10 cellular contexts compared by ENCODE assay signal in the genomic region with DNA sequence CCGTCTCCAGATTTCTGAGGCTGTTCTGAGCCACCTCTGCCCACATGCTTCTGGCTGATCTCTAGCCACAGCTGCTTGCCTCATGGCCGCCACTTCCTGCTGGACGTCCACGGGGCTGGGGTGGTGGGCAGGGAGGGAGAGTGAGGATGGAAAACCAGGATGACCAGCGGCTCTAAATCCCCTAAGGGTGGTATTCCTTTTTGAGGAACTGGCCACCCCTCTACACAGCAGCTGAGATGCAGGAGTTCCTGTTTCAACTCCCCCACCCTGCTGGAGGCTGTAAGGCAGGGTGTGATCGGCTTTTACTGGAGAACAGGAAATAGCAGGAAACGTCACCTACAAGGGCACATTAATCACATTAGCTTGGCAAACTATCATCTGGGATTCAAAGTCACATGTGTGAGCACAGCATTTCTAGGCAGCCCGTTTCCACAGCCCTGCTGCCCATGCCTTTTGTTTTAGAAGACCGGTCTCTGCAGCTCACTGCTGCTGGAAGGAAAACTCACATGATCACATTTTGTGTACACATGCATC.
A peak's percentile ranks its signal among the peaks of the same experiment; 100 is the strongest.
DNase-seq lines count a peak whose midpoint lies in the region; ATAC-seq and TF ChIP-seq lines count a peak whose summit lies in the region.
"Had no signal": no experiment of that assay in that cellular context is flagged by ENCODE, and none has a peak within 500 bp of the region (broad histone marks: within the 10 kb centered on the region; RNA-seq: fewer than 3 reads in every experiment).

No MANE protein-coding gene starts in this region.

- ATAC-seq in WTC11 (peak; percentile 54), HG02678 (IDR thresholded peaks at IDR 0.05; ENCODE audit: unreplicated experiment) (no peak), HG03565 (IDR thresholded peaks at IDR 0.05; ENCODE audit: unreplicated experiment) (no peak)

- CTCF ChIA-PET in WTC11 (lab: Charles Lee): no interaction called here

- no peak overlapping the region for H3K4me3 Mint-ChIP-seq in WTC11
- H3K4me3 Mint-ChIP-seq: T-helper 1 cell treated with Interleukin-12 subunit alpha and Interleukin-12 subunit beta and Interleukin-4 antibody, amounts not matched to agents 30 μg/mL and 1 μg/mL, for 36 hours had no signal

- no peak for TF ChIP-seq POLR2A in suprapubic skin (IDR thresholded peaks at IDR 0.05)

- peak overlapping the region; percentile 71 for H3K27ac ChIP-seq in suprapubic skin
- H3K27ac ChIP-seq: 22Rv1 had no signal

- no peak for TF ChIP-seq EP300 in suprapubic skin (IDR thresholded peaks at IDR 0.05)

- H3K27ac Mint-ChIP-seq in WTC11: no peak overlapping the region
- H3K27ac Mint-ChIP-seq: T-helper 1 cell treated with Interleukin-12 subunit alpha and Interleukin-12 subunit beta and Interleukin-4 antibody, amounts not matched to agents 30 μg/mL and 1 μg/mL, for 36 hours had no signal

- WGBS in suprapubic skin: 7% methylated on average over 9 of the region's 9 CpGs

- H3K4me1 Mint-ChIP-seq in WTC11: peaks cover 36% of the 10 kb centered on the region

- no peak overlapping the region for H3K4me3 ChIP-seq in suprapubic skin

- peak; percentile 46 for DNase-seq in DMS53 (lab: John Stamatoyannopoulos, UW)
- no peak for DNase-seq in DMS53 treated with DMSO at 0.1 percent for 48 hours (lab: John Stamatoyannopoulos, UW; ENCODE audit: unreplicated experiment)
- no peak for DNase-seq in WTC11 (ENCODE audit: low spot score)
- peak; percentile 57 for DNase-seq in islet precursor cell
- peak in 1 of 2 donors; percentile 77 for DNase-seq in suprapubic skin (ENCODE audit: low spot score in 2 of 2)
- no peak for DNase-seq in amniotic stem cell (lab: John Stamatoyannopoulos, UW)

- peaks cover 51% of the 10 kb centered on the region for H3K4me1 ChIP-seq in suprapubic skin

- H3K27me3 ChIP-seq in suprapubic skin: no peaks in the 10 kb centered on the region

- peaks cover 7% of the 10 kb centered on the region for H3K36me3 Mint-ChIP-seq in WTC11

- peaks cover 6% of the 10 kb centered on the region; the same call in 1 of the 2 replicates for H3K27me3 Mint-ChIP-seq in WTC11 (ENCODE audit: low read depth)

- no peaks in the 10 kb centered on the region for H3K36me3 ChIP-seq in suprapubic skin

- H3K9me3 ChIP-seq in suprapubic skin: no peaks in the 10 kb centered on the region

- TF ChIP-seq CTCF in WTC11 (IDR thresholded peaks at IDR 0.05) (no peak), suprapubic skin (IDR thresholded peaks at IDR 0.05) (no peak)

- H3K9me3 Mint-ChIP-seq in WTC11: peaks cover 10% of the 10 kb centered on the region

- POLR2A ChIA-PET in WTC11 (lab: Charles Lee): interaction anchor here (0.5 to 0.6 kb wide), 2 partner anchors 400 to 585 kb away, joined by 3 read pairs; no protein-coding TSS in a partner anchor

TF ChIP-seq in WTC11, 78 proteins besides CTCF, POLR2A, EP300 and RAD21:
- TF ChIP-seq, protein P1, sequence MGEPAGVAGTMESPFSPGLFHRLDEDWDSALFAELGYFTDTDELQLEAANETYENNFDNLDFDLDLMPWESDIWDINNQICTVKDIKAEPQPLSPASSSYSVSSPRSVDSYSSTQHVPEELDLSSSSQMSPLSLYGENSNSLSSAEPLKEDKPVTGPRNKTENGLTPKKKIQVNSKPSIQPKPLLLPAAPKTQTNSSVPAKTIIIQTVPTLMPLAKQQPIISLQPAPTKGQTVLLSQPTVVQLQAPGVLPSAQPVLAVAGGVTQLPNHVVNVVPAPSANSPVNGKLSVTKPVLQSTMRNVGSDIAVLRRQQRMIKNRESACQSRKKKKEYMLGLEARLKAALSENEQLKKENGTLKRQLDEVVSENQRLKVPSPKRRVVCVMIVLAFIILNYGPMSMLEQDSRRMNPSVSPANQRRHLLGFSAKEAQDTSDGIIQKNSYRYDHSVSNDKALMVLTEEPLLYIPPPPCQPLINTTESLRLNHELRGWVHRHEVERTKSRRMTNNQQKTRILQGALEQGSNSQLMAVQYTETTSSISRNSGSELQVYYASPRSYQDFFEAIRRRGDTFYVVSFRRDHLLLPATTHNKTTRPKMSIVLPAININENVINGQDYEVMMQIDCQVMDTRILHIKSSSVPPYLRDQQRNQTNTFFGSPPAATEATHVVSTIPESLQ (CRISPR knock-in tag; IDR thresholded peaks at IDR 0.05): no peak
- TF ChIP-seq, protein P2, sequence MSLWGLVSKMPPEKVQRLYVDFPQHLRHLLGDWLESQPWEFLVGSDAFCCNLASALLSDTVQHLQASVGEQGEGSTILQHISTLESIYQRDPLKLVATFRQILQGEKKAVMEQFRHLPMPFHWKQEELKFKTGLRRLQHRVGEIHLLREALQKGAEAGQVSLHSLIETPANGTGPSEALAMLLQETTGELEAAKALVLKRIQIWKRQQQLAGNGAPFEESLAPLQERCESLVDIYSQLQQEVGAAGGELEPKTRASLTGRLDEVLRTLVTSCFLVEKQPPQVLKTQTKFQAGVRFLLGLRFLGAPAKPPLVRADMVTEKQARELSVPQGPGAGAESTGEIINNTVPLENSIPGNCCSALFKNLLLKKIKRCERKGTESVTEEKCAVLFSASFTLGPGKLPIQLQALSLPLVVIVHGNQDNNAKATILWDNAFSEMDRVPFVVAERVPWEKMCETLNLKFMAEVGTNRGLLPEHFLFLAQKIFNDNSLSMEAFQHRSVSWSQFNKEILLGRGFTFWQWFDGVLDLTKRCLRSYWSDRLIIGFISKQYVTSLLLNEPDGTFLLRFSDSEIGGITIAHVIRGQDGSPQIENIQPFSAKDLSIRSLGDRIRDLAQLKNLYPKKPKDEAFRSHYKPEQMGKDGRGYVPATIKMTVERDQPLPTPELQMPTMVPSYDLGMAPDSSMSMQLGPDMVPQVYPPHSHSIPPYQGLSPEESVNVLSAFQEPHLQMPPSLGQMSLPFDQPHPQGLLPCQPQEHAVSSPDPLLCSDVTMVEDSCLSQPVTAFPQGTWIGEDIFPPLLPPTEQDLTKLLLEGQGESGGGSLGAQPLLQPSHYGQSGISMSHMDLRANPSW (CRISPR knock-in tag; conservative IDR thresholded peaks at IDR 0.05; ENCODE audit: low read depth): no peak
- TF ChIP-seq, protein P3, sequence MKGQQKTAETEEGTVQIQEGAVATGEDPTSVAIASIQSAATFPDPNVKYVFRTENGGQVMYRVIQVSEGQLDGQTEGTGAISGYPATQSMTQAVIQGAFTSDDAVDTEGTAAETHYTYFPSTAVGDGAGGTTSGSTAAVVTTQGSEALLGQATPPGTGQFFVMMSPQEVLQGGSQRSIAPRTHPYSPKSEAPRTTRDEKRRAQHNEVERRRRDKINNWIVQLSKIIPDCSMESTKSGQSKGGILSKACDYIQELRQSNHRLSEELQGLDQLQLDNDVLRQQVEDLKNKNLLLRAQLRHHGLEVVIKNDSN (CRISPR knock-in tag; IDR thresholded peaks at IDR 0.05): no peak
- no peak for TF ChIP-seq NFE2L1 (CRISPR knock-in tag; IDR thresholded peaks at IDR 0.05)
- TF ChIP-seq GABPB1 (CRISPR knock-in tag; IDR thresholded peaks at IDR 0.05): no peak
- no peak for TF ChIP-seq GRHL2 (CRISPR knock-in tag; IDR thresholded peaks at IDR 0.05; ENCODE audit: insufficient replicate concordance, severe bottlenecking)
- TF ChIP-seq ETV6 (CRISPR knock-in tag; IDR thresholded peaks at IDR 0.05): no peak
- no peak for TF ChIP-seq NFATC4 (CRISPR knock-in tag; IDR thresholded peaks at IDR 0.05)
- TF ChIP-seq, protein P4, sequence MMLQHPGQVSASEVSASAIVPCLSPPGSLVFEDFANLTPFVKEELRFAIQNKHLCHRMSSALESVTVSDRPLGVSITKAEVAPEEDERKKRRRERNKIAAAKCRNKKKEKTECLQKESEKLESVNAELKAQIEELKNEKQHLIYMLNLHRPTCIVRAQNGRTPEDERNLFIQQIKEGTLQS (CRISPR knock-in tag; conservative IDR thresholded peaks at IDR 0.05): no peak
- TF ChIP-seq TEAD4 (CRISPR knock-in tag; IDR thresholded peaks at IDR 0.05): no peak

Comparison
In these comparisons a context has a peak if more than half of its experiments do, and no peak if none do; other contexts are left out.
1. DNase-seq: peak in DMS53 (single experiment) and islet precursor cell (single experiment); none in DMS53 treated with DMSO at 0.1 percent for 48 hours (single experiment), WTC11 (single experiment) and amniotic stem cell (single experiment).